38 cellular contexts compared by ENCODE assay signal in the genomic region with DNA sequence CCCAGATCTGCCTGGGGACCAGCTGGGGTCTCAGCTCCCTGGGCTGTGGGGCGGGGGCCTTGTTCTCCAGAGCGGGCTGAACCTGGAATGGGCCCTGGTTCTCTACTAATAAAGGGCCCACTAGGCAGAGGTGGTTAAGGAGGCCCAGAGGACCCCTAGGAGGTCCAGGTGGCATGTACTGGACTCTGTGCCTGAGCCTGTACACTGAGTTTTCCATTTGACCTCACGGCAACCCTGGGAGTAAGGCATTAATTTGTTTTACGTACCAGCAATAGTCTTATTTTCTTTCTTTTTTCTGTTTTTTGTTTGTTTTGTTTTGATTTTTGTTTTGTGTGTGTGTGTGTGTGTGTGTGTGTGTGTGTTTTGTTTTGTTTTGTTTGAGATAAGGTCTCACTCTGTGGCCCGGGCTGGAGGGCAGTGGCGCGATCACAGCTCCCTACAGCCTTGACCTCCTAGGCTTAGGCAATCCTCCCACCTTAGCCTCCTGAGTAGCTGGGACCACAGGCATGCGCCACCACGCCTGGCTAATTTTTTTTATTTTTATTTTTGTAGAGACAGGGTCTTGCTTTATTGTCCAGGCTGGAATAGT. TPM values are rescaled to one million over a fixed set of nuclear protein-coding genes. Genes with fewer than 3 reads are reported as not detected.
"Had no signal": no experiment of that assay in that cellular context is flagged by ENCODE, and none has a peak within 500 bp of the region (broad histone marks: within the 10 kb centered on the region; RNA-seq: fewer than 3 reads in every experiment).

No MANE protein-coding gene starts in this region.

- FAIRE-seq: astrocyte had no signal

- H3K4me1 Mint-ChIP-seq: activated CD4-positive, alpha-beta memory T cell treated with anti-CD3 and anti-CD28 coated beads, Interleukin-2, amount 10 ng/mL, durations not matched to agents 7 days and 5 days; activated CD8-positive, alpha-beta memory T cell treated with anti-CD3 and anti-CD28 coated beads, Interleukin-2, amount 10 ng/mL, durations not matched to agents 7 days and 5 days; T-cell had no signal

- H3K4me1 ChIP-seq: adrenal gland, Peyer's patch had no signal

- ATAC-seq: activated CD8-positive, alpha-beta memory T cell treated with anti-CD3 and anti-CD28 coated beads, Interleukin-2, amount 10 ng/mL, durations not matched to agents 7 days and 5 days; activated T-cell treated with anti-CD3 and anti-CD28 coated beads, Interleukin-2, amount 50 U/mL, for 72 hours; activated T-helper 17 cell treated with anti-CD3 and anti-CD28 coated beads, Interleukin-2, amount 50 U/mL, for 72 hours; PC-3; SK-N-SH treated with all-trans-retinoic acid at 6 μM for 48 hours; T-cell; T-helper 17 cell had no signal

- H3K36me3 ChIP-seq: adrenal gland, Peyer's patch, WERI-Rb-1 had no signal

- H3K9ac ChIP-seq: KMS-11 had no signal

- H3K9me3 ChIP-seq: adrenal gland, Peyer's patch had no signal

- H3K27me3 ChIP-seq: adrenal gland, Peyer's patch had no signal

- H3K36me3 Mint-ChIP-seq: activated CD8-positive, alpha-beta memory T cell treated with anti-CD3 and anti-CD28 coated beads, Interleukin-2, amount 10 ng/mL, durations not matched to agents 7 days and 5 days; brain; T-cell had no signal

- DNase-seq: activated CD4-positive, alpha-beta memory T cell treated with anti-CD3 and anti-CD28 coated beads, Interleukin-2, amount 10 ng/mL, durations not matched to agents 7 days and 5 days; activated CD4-positive, alpha-beta T cell treated with anti-CD3 and anti-CD28 coated beads for 1 hour; activated CD4-positive, alpha-beta T cell treated with anti-CD3 and anti-CD28 coated beads for 48 hours; activated CD4-positive, CD25-positive, alpha-beta regulatory T cell; activated CD8-positive, alpha-beta memory T cell treated with anti-CD3 and anti-CD28 coated beads for 24 hours; activated CD8-positive, alpha-beta memory T cell treated with anti-CD3 and anti-CD28 coated beads, Interleukin-2, amount 10 ng/mL, durations not matched to agents 7 days and 5 days; activated CD8-positive, alpha-beta memory T cell treated with anti-CD3 and anti-CD28 coated beads, Interleukin-2, amount 50 U/mL, for 48 hours; activated effector memory CD4-positive, alpha-beta T cell treated with anti-CD3 and anti-CD28 coated beads, Interleukin-2, amount 50 U/mL, for 16 hours; activated naive CD4-positive, alpha-beta T cell; activated naive CD4-positive, alpha-beta T cell treated with anti-CD3 and anti-CD28 coated beads, Interleukin-2, amount 50 U/mL, for 16 hours; activated T-cell treated with anti-CD3 and anti-CD28 coated beads, Interleukin-2, amount 50 U/mL, for 1 hour; activated T-cell treated with anti-CD3 and anti-CD28 coated beads, Interleukin-2, amount 50 U/mL, for 72 hours; adrenal gland; central memory CD4-positive, alpha-beta T cell; NCI-H1092 treated with DMSO at 0.1 percent for 48 hours; NCI-H1417; NCI-H146; NCI-H187; NCI-H2029 treated with DMSO at 0.1 percent for 48 hours; NCI-H2107; NCI-H2171; NCI-H510A; NCI-H526; NCI-H748 treated with DMSO at 0.1 percent for 48 hours; NK-92 treated with Interleukin-12 subunit alpha and Interleukin-12 subunit beta, amount 100 ng/mL, for 24 hours; PC-3; RPMI8226; SHP77 treated with DMSO at 0.1 percent for 48 hours; T-cell; T-helper 17 cell; T-helper 9 cell; WERI-Rb-1 had no signal

- H3K9me3 Mint-ChIP-seq: activated CD4-positive, alpha-beta memory T cell treated with anti-CD3 and anti-CD28 coated beads, Interleukin-2, amount 10 ng/mL, durations not matched to agents 7 days and 5 days; activated T-cell treated with anti-CD3 and anti-CD28 coated beads, Interleukin-2, amount 50 U/mL, for 72 hours; activated T-helper 17 cell treated with anti-CD3 and anti-CD28 coated beads, Interleukin-2, amount 50 U/mL, for 72 hours; T-cell had no signal

- H3K27ac Mint-ChIP-seq: activated CD4-positive, alpha-beta memory T cell treated with anti-CD3 and anti-CD28 coated beads, Interleukin-2, amount 10 ng/mL, durations not matched to agents 7 days and 5 days; activated CD8-positive, alpha-beta memory T cell treated with anti-CD3 and anti-CD28 coated beads, Interleukin-2, amount 10 ng/mL, durations not matched to agents 7 days and 5 days; activated T-cell treated with anti-CD3 and anti-CD28 coated beads, Interleukin-2, amount 50 U/mL, for 72 hours; activated T-helper 17 cell treated with anti-CD3 and anti-CD28 coated beads, Interleukin-2, amount 50 U/mL, for 72 hours; T-cell; T-helper 17 cell had no signal

- H3K27ac ChIP-seq: adrenal gland, KMS-11, Peyer's patch, WERI-Rb-1 had no signal

- H3K4me3 Mint-ChIP-seq: activated CD4-positive, alpha-beta memory T cell treated with anti-CD3 and anti-CD28 coated beads, Interleukin-2, amount 10 ng/mL, durations not matched to agents 7 days and 5 days; activated CD8-positive, alpha-beta memory T cell treated with anti-CD3 and anti-CD28 coated beads, Interleukin-2, amount 10 ng/mL, durations not matched to agents 7 days and 5 days; activated T-cell treated with anti-CD3 and anti-CD28 coated beads, Interleukin-2, amount 50 U/mL, for 72 hours; activated T-helper 17 cell treated with anti-CD3 and anti-CD28 coated beads, Interleukin-2, amount 50 U/mL, for 72 hours; brain; T-cell; T-helper 17 cell had no signal

- H3K4me3 ChIP-seq: adrenal gland, Peyer's patch had no signal

- H3K4me2 ChIP-seq: KMS-11 had no signal

RNA-seq across cellular contexts. Expression of gene FAM131C, which starts 19.6 kb away (rescaled TPM):
- total RNA-seq: T-helper 17 cell had no signal

RNA-seq across cellular contexts. Expression of gene CLCNKB, which starts 49.4 kb away (rescaled TPM):
- total RNA-seq: activated CD4-positive, alpha-beta memory T cell treated with anti-CD3 and anti-CD28 coated beads, Interleukin-2, amount 10 ng/mL, durations not matched to agents 7 days and 5 days; activated CD8-positive, alpha-beta memory T cell treated with anti-CD3 and anti-CD28 coated beads, Interleukin-2, amount 10 ng/mL, durations not matched to agents 7 days and 5 days; activated T-cell treated with anti-CD3 and anti-CD28 coated beads, Interleukin-2, amount 50 U/mL, for 72 hours; PC-3; Peyer's patch; T-cell; T-helper 17 cell had no signal
